Comparison of ENCODE assay signal across 24 cellular contexts in genomic region chr14:63229330-63230059, GRCh38. TPM values are rescaled to one million over a fixed set of nuclear protein-coding genes. Genes with fewer than 3 reads are reported as not detected.
A peak's percentile ranks its signal among the peaks of the same experiment; 100 is the strongest.
DNase-seq lines count a peak whose midpoint lies in the region; ATAC-seq, FAIRE-seq and TF ChIP-seq lines count a peak whose summit lies in the region.
"Had no signal": no experiment of that assay in that cellular context is flagged by ENCODE, and none has a peak within 500 bp of the region (broad histone marks: within the 10 kb centered on the region; RNA-seq: fewer than 3 reads in every experiment).

No MANE protein-coding gene starts in this region.

- H3K9me3 ChIP-seq in HepG2 (ENCODE audit: low read length) (no peaks in the 10 kb centered on the region), right lobe of liver (no peaks in the 10 kb centered on the region), right cardiac atrium (ENCODE audit: control insufficient read depth, low read length) (no peaks in the 10 kb centered on the region)

- no peak for TF ChIP-seq EP300 in HepG2 (IDR thresholded peaks at IDR 0.05; ENCODE audit: low read depth in 2 of 2, low read length in 2 of 2)
- TF ChIP-seq EP300 in HepG2 (CRISPR knock-in tag; IDR thresholded peaks at IDR 0.05; ENCODE audit: borderline replicate concordance): no peak

- no peak for TF ChIP-seq POLR2A in HepG2 (IDR thresholded peaks at IDR 0.05; ENCODE audit: insufficient read depth in 1 of 2, low read depth in 2 of 2, low read length in 2 of 2)
- TF ChIP-seq POLR2A in right lobe of liver (IDR thresholded peaks at IDR 0.05): no peak

- ATAC-seq in HepG2: no peak
- no peak for ATAC-seq in right lobe of liver
- ATAC-seq in right cardiac atrium: peak in 1 of 2 donors; percentile 55
- no peak for ATAC-seq in HG03439 (IDR thresholded peaks at IDR 0.05; ENCODE audit: unreplicated experiment)

- no peak overlapping the region for H2AFZ ChIP-seq in HepG2 (ENCODE audit: low read length)

- intact Hi-C loops in HepG2 (cut with micrococcal nuclease; ENCODE audit: unreplicated experiment): no loop called here
- intact Hi-C loops in right lobe of liver (cut with DNase I): no loop called here
- intact Hi-C loops in right cardiac atrium (cut with DNase I): no loop called here

- H3K4me3 ChIP-seq in HepG2 (replicated peaks in 1 of 3; ENCODE audit: insufficient read depth in 1 of 3, low read depth in 2 of 3, low read length in 3 of 3) (no peak overlapping the region), right lobe of liver (no peak overlapping the region), fibroblast of villous mesenchyme (ENCODE audit: low read depth, low read length) (no peak overlapping the region), right cardiac atrium (ENCODE audit: low read length) (no peak overlapping the region)
- H3K4me3 ChIP-seq: SK-N-MC had no signal

- 2% methylated on average over 5 of the region's 5 CpGs for WGBS in HepG2 (ENCODE audit: low lambda C conversion rate)
- WGBS in right lobe of liver (ENCODE audit: insufficient coverage, low coverage, low lambda C conversion rate, missing lambda C conversion rate): 58% methylated on average over 5 of the region's 5 CpGs
- WGBS in right cardiac atrium: 65% methylated on average over 5 of the region's 5 CpGs

- H3K27me3 ChIP-seq in HepG2 (ENCODE audit: control insufficient read depth in 1 of 2, insufficient read depth in 2 of 2, low read length in 2 of 2): no peaks in the 10 kb centered on the region
- H3K27me3 ChIP-seq in right lobe of liver: no peaks in the 10 kb centered on the region
- no peaks in the 10 kb centered on the region for H3K27me3 ChIP-seq in right cardiac atrium (ENCODE audit: control insufficient read depth, insufficient read depth)

- no peak overlapping the region for H3K27ac ChIP-seq in HepG2 (ENCODE audit: extremely low read length, insufficient read depth, low read length)
- no peak overlapping the region for H3K27ac ChIP-seq in right lobe of liver
- H3K27ac ChIP-seq in right cardiac atrium (ENCODE audit: low read length): no peak overlapping the region
- H3K27ac ChIP-seq: C4-2B, HL-60, SK-N-MC had no signal

- DNase-seq in HepG2 (ENCODE audit: low spot score) (no peak), right lobe of liver (no peak), fibroblast of villous mesenchyme (ENCODE audit: low read depth) (peak; percentile 63), right cardiac atrium (peak in 2 of 3 donors; percentile 33 to 35), NCI-H2171 treated with DMSO at 0.1 percent for 48 hours (lab: John Stamatoyannopoulos, UW) (no peak), NCI-H226 (no peak), RCC 7860 (ENCODE audit: low spot score) (no peak)
- DNase-seq: H7, HFFc6, KBM-7, NCI-H1092, NCI-H1436, NCI-H187 treated with DMSO at 0.1 percent for 48 hours, NCI-H2107, NCI-H510A treated with DMSO at 0.1 percent for 48 hours, NCI-H774, OCI-M1, SHP77 treated with DMSO at 0.1 percent for 48 hours had no signal

- no peak overlapping the region for H3K9ac ChIP-seq in HepG2 (ENCODE audit: insufficient read depth, low read depth, low read length)

- no peak overlapping the region for H3K4me2 ChIP-seq in HepG2 (ENCODE audit: low read depth, low read length)

- no peak for TF ChIP-seq RAD21 in HepG2 (CRISPR knock-in tag; IDR thresholded peaks at IDR 0.05)

- H3K36me3 ChIP-seq in HepG2 (replicated peaks in 1 of 2; ENCODE audit: control insufficient read depth in 1 of 2, insufficient read depth in 2 of 2, low read length in 2 of 2) (no peaks in the 10 kb centered on the region), right lobe of liver (no peaks in the 10 kb centered on the region)

- TF ChIP-seq CTCF in HepG2 (CRISPR knock-in tag; IDR thresholded peaks at IDR 0.05) (no peak), right lobe of liver (IDR thresholded peaks at IDR 0.05) (no peak), fibroblast of villous mesenchyme (IDR thresholded peaks at IDR 0.05; ENCODE audit: insufficient read depth, low read depth, low read length) (no peak)

- in situ Hi-C loops in HepG2 (cut with HindIII; ENCODE audit: extremely low pct_ligation_motif_present, low pct_unique_long_range_greater_than_20kb): no loop called here

- FAIRE-seq in HepG2 (lab: Jason Lieb, UNC) (no peak), RCC 7860 (lab: Jason Lieb, UNC) (no peak)
- FAIRE-seq: A204.1 had no signal

- BruUV-seq in HepG2 (replicated peaks; lab: Mats Ljungman, UMichigan): no TSS peak

- no peaks in the 10 kb centered on the region for H4K20me1 ChIP-seq in HepG2 (ENCODE audit: insufficient read depth, low read length)

- POLR2A ChIA-PET in HepG2 (lab: Yijun Ruan, JAX): no interaction called here

- CTCF ChIA-PET in HepG2 (lab: Yijun Ruan, JAX; ENCODE audit: low intra/inter-chr PET ratio, low total read pairs): no interaction called here

- H3K4me1 ChIP-seq in HepG2 (ENCODE audit: insufficient read depth, low read length) (no peaks in the 10 kb centered on the region), right lobe of liver (no peaks in the 10 kb centered on the region), right cardiac atrium (ENCODE audit: control insufficient read depth, insufficient read depth, low read length) (no peaks in the 10 kb centered on the region)

- no peaks in the 10 kb centered on the region for H3K79me2 ChIP-seq in HepG2 (ENCODE audit: insufficient read depth, low read length)

TF ChIP-seq in HepG2, 621 proteins besides CTCF, POLR2A, EP300 and RAD21:
- TF ChIP-seq ZNF543 (CRISPR knock-in tag; IDR thresholded peaks at IDR 0.05) (peak; percentile 62; the same call in 1 of the 2 replicates), TCF7L2 (IDR thresholded peaks at IDR 0.05; ENCODE audit: low read depth, low read length) (no peak)

RNA-seq across cellular contexts. Expression of gene RHOJ, which starts 25.3 kb away (rescaled TPM):
- total RNA-seq in HepG2 (2016; rRNA removed; fragmentation: Illumina TruSeq; extraction: Trizol): 0.22 and 0.49 TPM in 2 replicates
- total RNA-seq in HepG2 (2016; cell fraction: cytosol; rRNA removed; fragmentation: Illumina TruSeq; extraction: Trizol; ENCODE audit: low read depth): not detected in 2 replicates
- total RNA-seq in HepG2 (2016; cell fraction: insoluble cytoplasmic fraction; rRNA removed; fragmentation: Illumina TruSeq; extraction: Trizol): 0.22 and 0.43 TPM in 2 replicates
- total RNA-seq in HepG2 (2016; cell fraction: membrane; rRNA removed; fragmentation: Illumina TruSeq; extraction: Trizol): 0.28 and 0.71 TPM in 2 replicates
- 1.0 and 1.2 TPM in 2 replicates for total RNA-seq in HepG2 (2016; cell fraction: nucleus; rRNA removed; fragmentation: Illumina TruSeq; extraction: Trizol)
- 1.3 and 1.4 TPM in 2 replicates for polyA plus RNA-seq in HepG2 (2011; rRNA removed)
- polyA plus RNA-seq in HepG2 (2011; cell fraction: cytosol; rRNA removed): 0.99 and 1.4 TPM in 2 replicates
- polyA plus RNA-seq in HepG2 (2011; cell fraction: nucleus; rRNA removed): 1.9 and 2.4 TPM in 2 replicates
- 0.11 and 0.33 TPM in 2 replicates for polyA plus RNA-seq in HepG2 (2012)
- polyA plus RNA-seq in HepG2 (2016; cell fraction: cytosol; fragmentation: Illumina TruSeq; extraction: Trizol; ENCODE audit: low read depth): 0.18 and 0.65 TPM in 2 replicates
- polyA plus RNA-seq in HepG2 (2016; cell fraction: insoluble cytoplasmic fraction; fragmentation: Illumina TruSeq; extraction: Trizol; ENCODE audit: low read depth): 1.3 and 2.2 TPM in 2 replicates
- polyA plus RNA-seq in HepG2 (2016; cell fraction: membrane; fragmentation: Illumina TruSeq; extraction: Trizol; ENCODE audit: low read depth): 0.80 and 1.1 TPM in 2 replicates
- 2.5 and 3.3 TPM in 2 replicates for polyA plus RNA-seq in HepG2 (2016; cell fraction: nucleus; fragmentation: Illumina TruSeq; extraction: Trizol; ENCODE audit: insufficient read depth, low read depth)
- polyA minus RNA-seq in HepG2 (2011; rRNA and poly(A)+ RNA removed; ENCODE audit: low replicate concordance): 3.5 TPM in 1 of 2 replicates, not detected in the other
- 0.40 TPM in 1 of 2 replicates, not detected in the other for polyA minus RNA-seq in HepG2 (2011; cell fraction: cytosol; rRNA and poly(A)+ RNA removed)
- 4.4 and 11.3 TPM in 2 replicates for polyA minus RNA-seq in HepG2 (2011; cell fraction: nucleus; rRNA and poly(A)+ RNA removed)
- 1 to 10 TPM; 1.7 to 6.0 (median 2.9) TPM for total RNA-seq in right lobe of liver
- 0.43 and 4.8 TPM in 2 replicates for total RNA-seq in fibroblast of villous mesenchyme
- 10 to 100 TPM; 10.2 to 20.3 (median 16.2) TPM for total RNA-seq in right cardiac atrium
- 9.6 TPM for polyA plus RNA-seq in right cardiac atrium
- total RNA-seq: H7, HT-29 had no signal

Comparison
In these comparisons a context has a peak if more than half of its experiments do, and no peak if none do; other contexts are left out.
1. DNase-seq: peak in fibroblast of villous mesenchyme (single experiment) and right cardiac atrium (2 of 3); none in HepG2 (single experiment), right lobe of liver (0 of 3), NCI-H2171 treated with DMSO at 0.1 percent for 48 hours (single experiment), NCI-H226 (single experiment) and RCC 7860 (single experiment).